In genomic region chr17:27315322-27315721, GRCh38 we compare ENCODE assay signal across 12 cellular contexts. TPM values are rescaled to one million over a fixed set of nuclear protein-coding genes. Genes with fewer than 3 reads are reported as not detected.
DNase-seq lines count a peak whose midpoint lies in the region; ATAC-seq, FAIRE-seq and TF ChIP-seq lines count a peak whose summit lies in the region.
"Had no signal": no experiment of that assay in that cellular context is flagged by ENCODE, and none has a peak within 500 bp of the region (broad histone marks: within the 10 kb centered on the region; RNA-seq: fewer than 3 reads in every experiment).

No MANE protein-coding gene starts in this region.

- no peak for TF ChIP-seq RAD21 in HepG2 (CRISPR knock-in tag; IDR thresholded peaks at IDR 0.05)

- CTCF ChIA-PET in HepG2 (lab: Yijun Ruan, JAX; ENCODE audit: low intra/inter-chr PET ratio, low total read pairs): no interaction called here

- in situ Hi-C loops in HepG2 (cut with HindIII; ENCODE audit: extremely low pct_ligation_motif_present, low pct_unique_long_range_greater_than_20kb): no loop called here

- BruUV-seq in HepG2 (replicated peaks; lab: Mats Ljungman, UMichigan): TSS peak; percentile 7

- H3K9ac ChIP-seq in HepG2 (ENCODE audit: insufficient read depth, low read depth, low read length): no peak overlapping the region

- intact Hi-C loops in HepG2 (cut with micrococcal nuclease; ENCODE audit: unreplicated experiment) (no loop called here), right lobe of liver (cut with DNase I) (no loop called here), dorsolateral prefrontal cortex (cut with DNase I) (no loop called here), mucosa of descending colon (cut with DNase I, micrococcal nuclease) (no loop called here)
- intact Hi-C loops in activated T-helper 2 cell treated with anti-CD3 and anti-CD28 coated beads, Interferon-gamma antibody, Interleukin-2, Interleukin-4, amounts not matched to agents 10 μg/mL and 5 μg/mL and 100 μg/mL, durations not matched to agents 14 hours and 24 hours and 36 hours (cut with micrococcal nuclease): no loop called here

- ATAC-seq in HepG2: no peak
- ATAC-seq in right lobe of liver: no peak
- ATAC-seq in mucosa of descending colon: peak; percentile 72
- ATAC-seq in GM19467 (IDR thresholded peaks at IDR 0.05; ENCODE audit: unreplicated experiment): no peak
- ATAC-seq in HG03159 (IDR thresholded peaks at IDR 0.05; ENCODE audit: unreplicated experiment): no peak
- ATAC-seq: HCT116 had no signal

- H3K27me3 Mint-ChIP-seq in activated T-helper 2 cell treated with anti-CD3 and anti-CD28 coated beads, Interferon-gamma antibody, Interleukin-2, Interleukin-4, amounts not matched to agents 10 μg/mL and 5 μg/mL and 100 μg/mL, durations not matched to agents 14 hours and 24 hours and 36 hours (ENCODE audit: low read depth): no peaks in the 10 kb centered on the region
- H3K27me3 Mint-ChIP-seq: central memory CD8-positive, alpha-beta T cell had no signal

- no peaks in the 10 kb centered on the region for H3K9me3 ChIP-seq in HepG2 (ENCODE audit: low read length)
- H3K9me3 ChIP-seq in right lobe of liver: no peaks in the 10 kb centered on the region
- no peaks in the 10 kb centered on the region for H3K9me3 ChIP-seq in mucosa of descending colon

- no peak overlapping the region for H3K4me2 ChIP-seq in HepG2 (ENCODE audit: low read depth, low read length)

- H3K4me1 Mint-ChIP-seq in activated T-helper 2 cell treated with anti-CD3 and anti-CD28 coated beads, Interferon-gamma antibody, Interleukin-2, Interleukin-4, amounts not matched to agents 10 μg/mL and 5 μg/mL and 100 μg/mL, durations not matched to agents 14 hours and 24 hours and 36 hours (ENCODE audit: low read depth): no peaks in the 10 kb centered on the region

- H3K9me3 Mint-ChIP-seq in activated T-helper 2 cell treated with anti-CD3 and anti-CD28 coated beads, Interferon-gamma antibody, Interleukin-2, Interleukin-4, amounts not matched to agents 10 μg/mL and 5 μg/mL and 100 μg/mL, durations not matched to agents 14 hours and 24 hours and 36 hours: no peaks in the 10 kb centered on the region
- H3K9me3 Mint-ChIP-seq: central memory CD8-positive, alpha-beta T cell had no signal

- H3K4me1 ChIP-seq in HepG2 (ENCODE audit: insufficient read depth, low read length): peaks cover 4% of the 10 kb centered on the region
- H3K4me1 ChIP-seq in right lobe of liver: peaks cover 0 to 8% (median 0%) of the 10 kb centered on the region in 4 donors
- peaks cover 39% of the 10 kb centered on the region for H3K4me1 ChIP-seq in mucosa of descending colon (ENCODE audit: low read depth)

- TF ChIP-seq CTCF in HepG2 (CRISPR knock-in tag; IDR thresholded peaks at IDR 0.05): no peak
- TF ChIP-seq CTCF in right lobe of liver (IDR thresholded peaks at IDR 0.05): no peak
- TF ChIP-seq CTCF in dorsolateral prefrontal cortex (IDR thresholded peaks at IDR 0.05 in 54 of 56, conservative IDR thresholded peaks at IDR 0.05 in 2 of 56; ENCODE audit: low read depth in 1 of 56, partially characterized antibody in 56 of 56): no peak
- TF ChIP-seq CTCF in mucosa of descending colon (IDR thresholded peaks at IDR 0.05): no peak

- WGBS in HepG2 (ENCODE audit: low lambda C conversion rate): 92% methylated on average over 6 of the region's 6 CpGs
- 62% methylated on average over 5 of the region's 6 CpGs for WGBS in right lobe of liver (ENCODE audit: insufficient coverage, low coverage, low lambda C conversion rate, missing lambda C conversion rate)

- H3K27ac Mint-ChIP-seq in activated T-helper 2 cell treated with anti-CD3 and anti-CD28 coated beads, Interferon-gamma antibody, Interleukin-2, Interleukin-4, amounts not matched to agents 10 μg/mL and 5 μg/mL and 100 μg/mL, durations not matched to agents 14 hours and 24 hours and 36 hours: no peak overlapping the region

- no peak overlapping the region for H3K4me3 Mint-ChIP-seq in activated T-helper 2 cell treated with anti-CD3 and anti-CD28 coated beads, Interferon-gamma antibody, Interleukin-2, Interleukin-4, amounts not matched to agents 10 μg/mL and 5 μg/mL and 100 μg/mL, durations not matched to agents 14 hours and 24 hours and 36 hours (ENCODE audit: low read depth)
- H3K4me3 Mint-ChIP-seq: central memory CD8-positive, alpha-beta T cell had no signal

- no peak for TF ChIP-seq POLR2A in HepG2 (IDR thresholded peaks at IDR 0.05; ENCODE audit: insufficient read depth in 1 of 2, low read depth in 2 of 2, low read length in 2 of 2)
- TF ChIP-seq POLR2A in right lobe of liver (IDR thresholded peaks at IDR 0.05): no peak

- POLR2A ChIA-PET in HepG2 (lab: Yijun Ruan, JAX): interaction anchor here (1.4 to 1.7 kb wide), 2 partner anchors 21 to 50 kb away, joined by 4 to 5 read pairs; partner anchors contain the start of gene WSB1

- H3K79me2 ChIP-seq in HepG2 (ENCODE audit: insufficient read depth, low read length): no peaks in the 10 kb centered on the region

- H3K27ac ChIP-seq in HepG2 (ENCODE audit: extremely low read length, insufficient read depth, low read length) (no peak overlapping the region), right lobe of liver (no peak overlapping the region), dorsolateral prefrontal cortex (peak overlapping the region in 41 of 59 donors; percentile 1 to 64 (median 33))
- H3K27ac ChIP-seq: C4-2B had no signal

- H3K4me3 ChIP-seq in HepG2 (replicated peaks in 1 of 3; ENCODE audit: insufficient read depth in 1 of 3, low read depth in 2 of 3, low read length in 3 of 3) (no peak overlapping the region), right lobe of liver (no peak overlapping the region), dorsolateral prefrontal cortex (no peak overlapping the region), mucosa of descending colon (no peak overlapping the region)

- H3K27me3 ChIP-seq in HepG2 (ENCODE audit: control insufficient read depth in 1 of 2, insufficient read depth in 2 of 2, low read length in 2 of 2) (no peaks in the 10 kb centered on the region), right lobe of liver (no peaks in the 10 kb centered on the region), dorsolateral prefrontal cortex (no peaks in the 10 kb centered on the region)

- no peak for FAIRE-seq in HepG2 (lab: Jason Lieb, UNC)

- H2AFZ ChIP-seq in HepG2 (ENCODE audit: low read length): no peak overlapping the region

- H3K36me3 ChIP-seq in HepG2 (replicated peaks in 1 of 2; ENCODE audit: control insufficient read depth in 1 of 2, insufficient read depth in 2 of 2, low read length in 2 of 2) (peaks cover 25 to 56% of the 10 kb centered on the region in 2 experiments), right lobe of liver (peaks cover 12 to 66% (median 27%) of the 10 kb centered on the region in 4 donors), mucosa of descending colon (ENCODE audit: low read depth) (peaks cover 16% of the 10 kb centered on the region)

- H3K36me3 Mint-ChIP-seq in activated T-helper 2 cell treated with anti-CD3 and anti-CD28 coated beads, Interferon-gamma antibody, Interleukin-2, Interleukin-4, amounts not matched to agents 10 μg/mL and 5 μg/mL and 100 μg/mL, durations not matched to agents 14 hours and 24 hours and 36 hours (ENCODE audit: low read depth): peaks cover 79% of the 10 kb centered on the region

- DNase-seq in HepG2 (ENCODE audit: low spot score) (no peak), right lobe of liver (no peak), dorsolateral prefrontal cortex (peak in 9 of 10 donors; percentile 24 to 70 (median 62)), mucosa of descending colon (peak; percentile 79 to 83 (median 80)), NCI-H1436 treated with DMSO at 0.1 percent for 48 hours (lab: John Stamatoyannopoulos, UW) (no peak)
- no peak for DNase-seq in activated T-helper 2 cell treated with anti-CD3 and anti-CD28 coated beads, Interferon-gamma antibody, Interleukin-2, Interleukin-4, amounts not matched to agents 10 μg/mL and 5 μg/mL and 100 μg/mL, durations not matched to agents 14 hours and 24 hours and 36 hours (ENCODE audit: low spot score)
- DNase-seq: stimulated activated CD4-positive, alpha-beta T cell treated with anti-CD3 and anti-CD28 coated beads, Interleukin-1b, Interleukin-23, amount 100 ng/mL, for 48 hours had no signal

- no peaks in the 10 kb centered on the region; the same call in 1 of the 2 replicates for H4K20me1 ChIP-seq in HepG2 (ENCODE audit: insufficient read depth, low read length)

- TF ChIP-seq EP300 in HepG2 (IDR thresholded peaks at IDR 0.05; ENCODE audit: low read depth in 2 of 2, low read length in 2 of 2) (no peak), HepG2 (CRISPR knock-in tag; IDR thresholded peaks at IDR 0.05; ENCODE audit: borderline replicate concordance) (no peak)

RNA-seq across cellular contexts. Expression of gene WSB1, which starts 21.4 kb away (rescaled TPM):
- total RNA-seq in HepG2 (2016; rRNA removed; fragmentation: Illumina TruSeq; extraction: Trizol): 81.3 and 93.3 TPM in 2 replicates
- 26.6 and 31.7 TPM in 2 replicates for total RNA-seq in HepG2 (2016; cell fraction: cytosol; rRNA removed; fragmentation: Illumina TruSeq; extraction: Trizol; ENCODE audit: low read depth)
- 77.2 and 87.4 TPM in 2 replicates for total RNA-seq in HepG2 (2016; cell fraction: insoluble cytoplasmic fraction; rRNA removed; fragmentation: Illumina TruSeq; extraction: Trizol)
- total RNA-seq in HepG2 (2016; cell fraction: membrane; rRNA removed; fragmentation: Illumina TruSeq; extraction: Trizol): 21.0 and 21.8 TPM in 2 replicates
- 85.9 and 97.4 TPM in 2 replicates for total RNA-seq in HepG2 (2016; cell fraction: nucleus; rRNA removed; fragmentation: Illumina TruSeq; extraction: Trizol)
- polyA plus RNA-seq in HepG2 (2011; rRNA removed): 253 and 294 TPM in 2 replicates
- polyA plus RNA-seq in HepG2 (2011; cell fraction: cytosol; rRNA removed): 120 and 143 TPM in 2 replicates
- 1,276 and 1,394 TPM in 2 replicates for polyA plus RNA-seq in HepG2 (2011; cell fraction: nucleus; rRNA removed)
- 89.4 and 114 TPM in 2 replicates for polyA plus RNA-seq in HepG2 (2012)
- polyA plus RNA-seq in HepG2 (2016; cell fraction: cytosol; fragmentation: Illumina TruSeq; extraction: Trizol; ENCODE audit: low read depth): 1.8 and 1.9 TPM in 2 replicates
- polyA plus RNA-seq in HepG2 (2016; cell fraction: insoluble cytoplasmic fraction; fragmentation: Illumina TruSeq; extraction: Trizol; ENCODE audit: low read depth): 71.2 and 71.6 TPM in 2 replicates
- polyA plus RNA-seq in HepG2 (2016; cell fraction: membrane; fragmentation: Illumina TruSeq; extraction: Trizol; ENCODE audit: low read depth): 3.9 and 4.5 TPM in 2 replicates
- polyA plus RNA-seq in HepG2 (2016; cell fraction: nucleus; fragmentation: Illumina TruSeq; extraction: Trizol; ENCODE audit: insufficient read depth, low read depth): 181 and 184 TPM in 2 replicates
- 35.0 and 79.1 TPM in 2 replicates for polyA minus RNA-seq in HepG2 (2011; rRNA and poly(A)+ RNA removed; ENCODE audit: low replicate concordance)
- polyA minus RNA-seq in HepG2 (2011; cell fraction: cytosol; rRNA and poly(A)+ RNA removed): 52.6 and 57.0 TPM in 2 replicates
- polyA minus RNA-seq in HepG2 (2011; cell fraction: nucleus; rRNA and poly(A)+ RNA removed): 216 and 246 TPM in 2 replicates
- total RNA-seq in right lobe of liver: 10 to 100 TPM; 28.3 to 97.6 (median 35.0) TPM
- total RNA-seq in dorsolateral prefrontal cortex: 100 to 1,000 TPM in 119 of 120 experiments, 10 to 100 TPM in 1; 91.4 to 483 (median 217) TPM
- total RNA-seq in mucosa of descending colon: 100 to 1,000 TPM; 115 to 149 (median 137) TPM
- 165 and 170 TPM in 2 replicates for total RNA-seq in activated T-helper 2 cell treated with anti-CD3 and anti-CD28 coated beads, Interferon-gamma antibody, Interleukin-2, Interleukin-4, amounts not matched to agents 10 μg/mL and 5 μg/mL and 100 μg/mL, durations not matched to agents 14 hours and 24 hours and 36 hours

Comparison
In these comparisons a context has a peak if more than half of its experiments do, and no peak if none do; other contexts are left out.
1. DNase-seq: peak in dorsolateral prefrontal cortex (9 of 10) and mucosa of descending colon (3 of 3); none in HepG2 (single experiment), right lobe of liver (0 of 3), NCI-H1436 treated with DMSO at 0.1 percent for 48 hours (single experiment) and activated T-helper 2 cell treated with anti-CD3 and anti-CD28 coated beads, Interferon-gamma antibody, Interleukin-2, Interleukin-4, amounts not matched to agents 10 μg/mL and 5 μg/mL and 100 μg/mL, durations not matched to agents 14 hours and 24 hours and 36 hours (single experiment).
2. H3K27ac ChIP-seq: peak in dorsolateral prefrontal cortex (41 of 59); none in HepG2 (single experiment) and right lobe of liver (0 of 3).